In the genomic region with DNA sequence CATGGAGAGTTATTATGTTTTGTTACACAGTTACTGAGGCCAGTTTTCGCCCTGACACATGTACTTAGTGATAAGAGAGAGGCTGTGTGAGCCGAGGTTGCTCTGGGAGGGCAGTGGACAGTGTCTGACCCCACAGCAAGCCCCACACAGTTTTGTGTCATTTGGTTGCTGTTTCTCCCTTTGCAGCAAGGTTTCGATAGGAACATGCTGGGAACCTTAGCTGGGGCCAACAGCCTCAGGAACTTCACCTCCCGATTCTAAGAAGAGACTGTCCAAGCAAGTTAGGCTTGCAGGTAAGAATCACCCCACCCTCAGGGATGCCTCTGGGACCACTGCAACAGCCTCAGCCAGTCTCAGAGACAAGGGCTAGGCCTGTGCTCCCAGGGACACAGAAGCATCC, we compare ENCODE assay signal across 15 cellular contexts. TPM values are rescaled to one million over a fixed set of nuclear protein-coding genes. Genes with fewer than 3 reads are reported as not detected.
DNase-seq lines count a peak whose midpoint lies in the region; ATAC-seq, FAIRE-seq and TF ChIP-seq lines count a peak whose summit lies in the region.
"Had no signal": no experiment of that assay in that cellular context is flagged by ENCODE, and none has a peak within 500 bp of the region (broad histone marks: within the 10 kb centered on the region; RNA-seq: fewer than 3 reads in every experiment).

No MANE protein-coding gene starts in this region.

- 80% methylated on average over 4 of the region's 4 CpGs; no CpG with 5 or more reads in 1 of the 2 experiments for WGBS in H1 (ENCODE audit: extremely low coverage in 1 of 2, insufficient coverage in 1 of 2, insufficient read length in 1 of 2, insufficient replicate concordance in 2 of 2, low coverage in 1 of 2, low lambda C conversion rate in 2 of 2, missing lambda C conversion rate in 1 of 2), 2 experiments
- WGBS in H9 (ENCODE audit: extremely low coverage, insufficient read length, low lambda C conversion rate) = no CpG with 5 or more reads among the region's 4 CpGs

- H3K27ac Mint-ChIP-seq in H9 = no peak overlapping the region
- H3K27ac Mint-ChIP-seq: CD4-positive, CD25-positive, alpha-beta regulatory T cell had no signal

- ATAC-seq in Right ventricle myocardium inferior = no peak
- ATAC-seq in mucosa of descending colon = no peak

- H3K79me2 ChIP-seq in H1 (ENCODE audit: control insufficient read depth in 1 of 2, insufficient read depth in 2 of 2, low read length in 2 of 2) (no peaks in the 10 kb centered on the region), H9 (ENCODE audit: insufficient read depth, low read length) (no peaks in the 10 kb centered on the region)

- H3K27ac ChIP-seq in cardiac muscle cell (peak overlapping the region; percentile 84), A673 (ENCODE audit: low read depth, low read length, poor library complexity, severe bottlenecking) (peak overlapping the region; percentile 86), H1 (ENCODE audit: low read depth, low read length) (no peak overlapping the region), H9 (ENCODE audit: insufficient read length, low read depth, low read length) (no peak overlapping the region)
- H3K27ac ChIP-seq: 22Rv1, BLaER1 had no signal

- H3K56ac ChIP-seq in H1 (replicated peaks; ENCODE audit: insufficient read length, low read depth, low read length) (no peak overlapping the region), H9 (ENCODE audit: insufficient read length, low read depth, low read length) (no peak overlapping the region)

- H2AK5ac ChIP-seq in H1 (ENCODE audit: low read depth, low read length) = no peak overlapping the region
- no peak overlapping the region for H2AK5ac ChIP-seq in H9 (ENCODE audit: insufficient read length, low read length)

- peaks cover 5% of the 10 kb centered on the region for H3K27me3 Mint-ChIP-seq in H9 (ENCODE audit: low read depth)

- H3K4me1 Mint-ChIP-seq in H9 = no peaks in the 10 kb centered on the region
- H3K4me1 Mint-ChIP-seq: CD4-positive, CD25-positive, alpha-beta regulatory T cell had no signal

- no peaks in the 10 kb centered on the region for H3K9me3 Mint-ChIP-seq in H9
- H3K9me3 Mint-ChIP-seq: CD4-positive, CD25-positive, alpha-beta regulatory T cell had no signal

- H3T11ph ChIP-seq in H9 (ENCODE audit: low read length) = no peak overlapping the region

- H3K4me3 ChIP-seq in cardiac muscle cell = no peak overlapping the region
- H3K4me3 ChIP-seq in A673 (ENCODE audit: low read depth, low read length, poor library complexity, severe bottlenecking) = no peak overlapping the region
- no peak overlapping the region for H3K4me3 ChIP-seq in H1 (ENCODE audit: extremely low read depth in 1 of 4, insufficient read depth in 2 of 4, low read depth in 3 of 4, low read length in 4 of 4)
- no peak overlapping the region for H3K4me3 ChIP-seq in mucosa of descending colon
- H3K4me3 ChIP-seq: BLaER1 had no signal

- no peak overlapping the region for H2BK5ac ChIP-seq in H1 (ENCODE audit: low read depth, low read length)
- no peak overlapping the region for H2BK5ac ChIP-seq in H9 (ENCODE audit: insufficient read length, low read length)

- no peak overlapping the region for H3K4ac ChIP-seq in H1 (replicated peaks; ENCODE audit: insufficient read length, low read depth, low read length)
- H3K4ac ChIP-seq in H9 (ENCODE audit: low read depth, low read length) = no peak overlapping the region

- intact Hi-C loops in Right ventricle myocardium inferior (cut with DNase I) (no loop called here), A673 (cut with micrococcal nuclease; ENCODE audit: unreplicated experiment) (no loop called here), posterior vena cava (cut with DNase I) (no loop called here), mucosa of descending colon (cut with DNase I, micrococcal nuclease) (no loop called here)

- no peak for TF ChIP-seq EP300 in H1 (IDR thresholded peaks at IDR 0.05; ENCODE audit: borderline replicate concordance in 1 of 2, low read depth in 2 of 2, low read length in 2 of 2)

- H3K4me2 ChIP-seq in H1 (ENCODE audit: insufficient read depth in 1 of 2, low read depth in 2 of 2, low read length in 2 of 2) = no peak overlapping the region
- no peak overlapping the region for H3K4me2 ChIP-seq in H9 (ENCODE audit: insufficient read depth, insufficient read length, low read length)
- H3K4me2 ChIP-seq: BLaER1 had no signal

- H3K4me3 Mint-ChIP-seq in H9 = no peak overlapping the region
- H3K4me3 Mint-ChIP-seq: CD4-positive, CD25-positive, alpha-beta regulatory T cell had no signal

- H4K8ac ChIP-seq in H1 (ENCODE audit: extremely low read depth, insufficient read depth, low read length) = peak overlapping the region; percentile 45; the same call in 1 of the 2 replicates
- no peak overlapping the region for H4K8ac ChIP-seq in H9 (replicated peaks; ENCODE audit: insufficient read length, low read depth, low read length)

- TF ChIP-seq POLR2A in H1 (IDR thresholded peaks at IDR 0.05; ENCODE audit: control extremely low read depth in 1 of 2, low read depth in 2 of 2, low read length in 2 of 2) = no peak

- H2BK15ac ChIP-seq in H1 (ENCODE audit: low read length) (no peak overlapping the region), H9 (ENCODE audit: low read depth, low read length) (no peak overlapping the region)

- H3K79me1 ChIP-seq in H1 (ENCODE audit: low read depth, low read length) (no peaks in the 10 kb centered on the region), H9 (ENCODE audit: insufficient read depth, low read depth, low read length, poor library complexity, severe bottlenecking) (no peaks in the 10 kb centered on the region)

- H3K9me3 ChIP-seq in cardiac muscle cell (ENCODE audit: low read depth) (no peaks in the 10 kb centered on the region), A673 (ENCODE audit: low read depth, low read length, poor library complexity, severe bottlenecking) (no peaks in the 10 kb centered on the region), H1 (ENCODE audit: insufficient read depth in 2 of 2, low read depth in 1 of 2, low read length in 1 of 2) (no peaks in the 10 kb centered on the region), H9 (ENCODE audit: control insufficient read depth, low read depth, low read length) (no peaks in the 10 kb centered on the region), mucosa of descending colon (no peaks in the 10 kb centered on the region)
- H3K9me3 ChIP-seq: BLaER1 had no signal

- POLR2A ChIA-PET in A673 (lab: Charles Lee; ENCODE audit: low non-redundant PET) (no interaction called here), H1 (lab: Charles Lee; ENCODE audit: partially characterized antibody) (no interaction called here)

- H3K23ac ChIP-seq in H1 (ENCODE audit: insufficient read length) = no peak overlapping the region
- H3K23ac ChIP-seq in H9 (ENCODE audit: insufficient read length, low read depth, low read length) = no peak overlapping the region

- CTCF ChIA-PET in A673 (lab: Charles Lee) = no interaction called here
- CTCF ChIA-PET in H1 (lab: Charles Lee; ENCODE audit: partially characterized antibody) = interaction anchor here (0.6 to 3.6 kb wide), 10 partner anchors 9 to 841 kb away, joined by 3 to 47 read pairs (median 7); no protein-coding TSS in a partner anchor

- no peak for FAIRE-seq in H1 (lab: Jason Lieb, UNC)
- FAIRE-seq: H54 had no signal

- no peaks in the 10 kb centered on the region for H3K36me3 ChIP-seq in cardiac muscle cell
- peaks cover 94% of the 10 kb centered on the region for H3K36me3 ChIP-seq in A673 (ENCODE audit: insufficient read depth, low read length, poor library complexity, severe bottlenecking)
- H3K36me3 ChIP-seq in H1 (ENCODE audit: control insufficient read depth in 2 of 4, insufficient read depth in 4 of 4, low read length in 3 of 4) = no peaks in the 10 kb centered on the region
- no peaks in the 10 kb centered on the region for H3K36me3 ChIP-seq in mucosa of descending colon (ENCODE audit: low read depth)
- H3K36me3 ChIP-seq: BLaER1 had no signal

- H3K27me3 ChIP-seq in cardiac muscle cell = no peaks in the 10 kb centered on the region
- H3K27me3 ChIP-seq in A673 (replicated peaks; ENCODE audit: insufficient read depth, low read depth, low read length, poor library complexity) = no peaks in the 10 kb centered on the region
- H3K27me3 ChIP-seq in H1 (replicated peaks in 1 of 4; ENCODE audit: control insufficient read depth in 3 of 4, extremely low read depth in 1 of 4, insufficient read depth in 3 of 4, low read length in 3 of 4) = no peaks in the 10 kb centered on the region; a peak in 1 of 7 replicates
- no peaks in the 10 kb centered on the region for H3K27me3 ChIP-seq in H9 (ENCODE audit: insufficient read depth, low read length)
- H3K27me3 ChIP-seq: BLaER1 had no signal

- no peak overlapping the region for H4K5ac ChIP-seq in H1 (ENCODE audit: insufficient read length, low read depth, low read length)
- H4K5ac ChIP-seq in H9 (ENCODE audit: insufficient read length, low read depth, low read length) = no peak overlapping the region

- H2BK12ac ChIP-seq in H1 (ENCODE audit: low read depth, low read length) = no peak overlapping the region
- H2BK12ac ChIP-seq in H9 (ENCODE audit: insufficient read length, low read depth, low read length) = no peak overlapping the region

- no peak for TF ChIP-seq CTCF in cardiac muscle cell (IDR thresholded peaks at IDR 0.05; ENCODE audit: low read depth, low read length)
- TF ChIP-seq CTCF in A673 (conservative IDR thresholded peaks at IDR 0.05; ENCODE audit: low read depth, low read length) = no peak
- TF ChIP-seq CTCF in H1 (IDR thresholded peaks at IDR 0.05; ENCODE audit: control extremely low read depth in 1 of 3, insufficient read depth in 1 of 3, low read depth in 1 of 3, low read length in 3 of 3) = no peak
- no peak for TF ChIP-seq CTCF in H9 (conservative IDR thresholded peaks at IDR 0.05)
- no peak for TF ChIP-seq CTCF in mucosa of descending colon (IDR thresholded peaks at IDR 0.05)

- TF ChIP-seq RAD21 in H1 (IDR thresholded peaks at IDR 0.05 in 1 of 2, conservative IDR thresholded peaks at IDR 0.05 in 1 of 2; ENCODE audit: low read depth in 2 of 2, low read length in 2 of 2) = no peak

- no peak overlapping the region for H3K9ac ChIP-seq in H1 (replicated peaks in 1 of 4; ENCODE audit: extremely low read depth in 1 of 4, low read depth in 3 of 4, low read length in 3 of 4)
- no peak overlapping the region for H3K9ac ChIP-seq in H9 (ENCODE audit: extremely low read depth, insufficient read length, low read length)
- H3K9ac ChIP-seq: BLaER1 had no signal

- H3K36me3 Mint-ChIP-seq in H9 (ENCODE audit: insufficient read depth in 1 of 3, low read depth in 3 of 3) = no peaks in the 10 kb centered on the region; a peak in 1 of 7 replicates
- H3K36me3 Mint-ChIP-seq: CD4-positive, CD25-positive, alpha-beta regulatory T cell had no signal

- no peak overlapping the region for H3K18ac ChIP-seq in H1 (ENCODE audit: extremely low read depth, low read length)
- H3K18ac ChIP-seq in H9 (ENCODE audit: insufficient read length, low read depth, low read length) = no peak overlapping the region

- H2BK120ac ChIP-seq in H1 (replicated peaks; ENCODE audit: low read depth, low read length) (no peak overlapping the region), H9 (ENCODE audit: low read depth, low read length, poor library complexity, severe bottlenecking) (no peak overlapping the region)

- no peak overlapping the region for H3K14ac ChIP-seq in H1 (ENCODE audit: insufficient read length)
- H3K14ac ChIP-seq in H9 (ENCODE audit: insufficient read depth, low read length) = no peak overlapping the region

- H2BK20ac ChIP-seq in H1 (ENCODE audit: low read length) (no peak overlapping the region), H9 (ENCODE audit: low read depth, low read length, poor library complexity, severe bottlenecking) (no peak overlapping the region)

- H2AFZ ChIP-seq in H1 (ENCODE audit: low read length) = no peak overlapping the region
- H2AFZ ChIP-seq in H9 (ENCODE audit: low read length) = no peak overlapping the region

- no peaks in the 10 kb centered on the region for H3K23me2 ChIP-seq in H1 (ENCODE audit: low read depth, low read length)
- no peaks in the 10 kb centered on the region for H3K23me2 ChIP-seq in H9 (ENCODE audit: insufficient read length, low read depth, low read length, poor library complexity, severe bottlenecking)

- H3K4me1 ChIP-seq in cardiac muscle cell (ENCODE audit: low read depth) (peaks cover 36% of the 10 kb centered on the region), A673 (ENCODE audit: insufficient read depth, low read length, poor library complexity, severe bottlenecking) (peaks cover 7% of the 10 kb centered on the region), H1 (replicated peaks in 1 of 4; ENCODE audit: control insufficient read depth in 3 of 4, insufficient read depth in 4 of 4, low read length in 3 of 4) (no peaks in the 10 kb centered on the region; a peak in 1 of 7 replicates), H9 (ENCODE audit: insufficient read depth, low read length) (no peaks in the 10 kb centered on the region), mucosa of descending colon (ENCODE audit: low read depth) (no peaks in the 10 kb centered on the region)

- no TSS peak for BruUV-seq in A673 (replicated peaks; lab: Mats Ljungman, UMichigan)

- no peaks in the 10 kb centered on the region for H4K20me1 ChIP-seq in H1 (replicated peaks in 1 of 2; ENCODE audit: control insufficient read depth in 1 of 2, insufficient read depth in 2 of 2, low read length in 2 of 2)
- H4K20me1 ChIP-seq in H9 (ENCODE audit: control insufficient read depth, insufficient read depth, insufficient read length) = no peaks in the 10 kb centered on the region
- H4K20me1 ChIP-seq: BLaER1 had no signal

- H4K91ac ChIP-seq in H1 (replicated peaks; ENCODE audit: insufficient read length, low read length) (no peak overlapping the region), H9 (ENCODE audit: insufficient read length, low read depth, low read length) (no peak overlapping the region)

- DNase-seq in cardiac muscle cell (ENCODE audit: low read depth in 1 of 2, low spot score in 1 of 2) (peak in 1 of 2 donors; percentile 45), Right ventricle myocardium inferior (ENCODE audit: missing footprints) (no peak), A673 (ENCODE audit: low spot score) (no peak), H1 (ENCODE audit: low read depth in 1 of 2, low spot score in 2 of 2) (no peak), posterior vena cava (ENCODE audit: low spot score) (peak; percentile 52), H9 (no peak), mucosa of descending colon (no peak), NCI-H1092 (lab: John Stamatoyannopoulos, UW) (no peak)
- DNase-seq: AML-193; CD4-positive, CD25-positive, alpha-beta regulatory T cell; DMS53; GF-D8 had no signal

RNA-seq across cellular contexts. Expression of a gene that starts 45.3 kb away (rescaled TPM):
- total RNA-seq in cardiac muscle cell (0.03 and 0.04 TPM in 2 replicates), Right ventricle myocardium inferior (0.16 TPM), A673 (2021) (492 and 535 TPM in 2 replicates), posterior vena cava (1 to 10 TPM in 1 of 2 donors, under 1 TPM in 1; 0.83 to 2.8 TPM), H9 (2021) (0.09 and 0.13 TPM in 2 replicates), mucosa of descending colon (under 1 TPM in 2 of 3 donors, not detected in 1; 0.27 to 0.41 TPM)
- polyA plus RNA-seq in cardiac muscle cell (not detected in 2 replicates), H1 (2011; rRNA removed) (0.21 and 0.66 TPM in 2 replicates)
- 0.88 and 0.95 TPM in 2 replicates for total RNA-seq in H1 (2021; fragmentation: NEBNext Ultra II Directional; extraction: Animal tissue kit (Norgen Biotek cat#: 25700))
- 0.37 TPM for polyA plus RNA-seq in H1 (2011; cell fraction: cytosol; rRNA removed)
- 0.97 TPM for polyA plus RNA-seq in H1 (2011; cell fraction: nucleus; rRNA removed)
- polyA plus RNA-seq in H1 (2012, experiment 1 of 2) = 0.25 to 0.48 TPM (median 0.42 TPM) in 4 replicates
- polyA plus RNA-seq in H1 (2012, experiment 2 of 2) = 0.25 TPM
- 0.24 TPM for polyA plus RNA-seq in H1 (2013, experiment 1 of 2)
- 0.20 TPM for polyA plus RNA-seq in H1 (2013, experiment 2 of 2)
- 0.39 and 0.63 TPM in 2 replicates for polyA minus RNA-seq in H1 (2011; rRNA and poly(A)+ RNA removed)
- 0.22 TPM for polyA minus RNA-seq in H1 (2011; cell fraction: cytosol; rRNA and poly(A)+ RNA removed)
- polyA minus RNA-seq in H1 (2011; cell fraction: nucleus; rRNA and poly(A)+ RNA removed) = 0.40 TPM
- total RNA-seq: CD4-positive, CD25-positive, alpha-beta regulatory T cell had no signal
- polyA plus RNA-seq: CD4-positive, CD25-positive, alpha-beta regulatory T cell had no signal

RNA-seq across cellular contexts. Expression of a gene that starts 48.9 kb away (rescaled TPM):
- total RNA-seq in cardiac muscle cell (4,623 and 7,232 TPM in 2 replicates), Right ventricle myocardium inferior (9,445 TPM), A673 (2021) (0.90 and 2.3 TPM in 2 replicates), posterior vena cava (not detected), H9 (2021) (5.9 and 8.6 TPM in 2 replicates), mucosa of descending colon (1 to 10 TPM in 2 of 3 donors, under 1 TPM in 1; 0.28 to 4.0 (median 2.0) TPM)
- polyA plus RNA-seq in cardiac muscle cell (7,307 and 9,291 TPM in 2 replicates), H1 (2011; rRNA removed) (3.1 and 5.3 TPM in 2 replicates)
- total RNA-seq in H1 (2021; fragmentation: NEBNext Ultra II Directional; extraction: Animal tissue kit (Norgen Biotek cat#: 25700)) = 21.0 and 22.6 TPM in 2 replicates
- polyA plus RNA-seq in H1 (2011; cell fraction: cytosol; rRNA removed) = 13.9 TPM
- 21.3 TPM for polyA plus RNA-seq in H1 (2011; cell fraction: nucleus; rRNA removed)
- polyA plus RNA-seq in H1 (2012, experiment 1 of 2) = 14.8 to 17.7 TPM (median 16.7 TPM) in 4 replicates
- 4.4 TPM for polyA plus RNA-seq in H1 (2012, experiment 2 of 2)
- 15.5 TPM for polyA plus RNA-seq in H1 (2013, experiment 1 of 2)
- 14.1 TPM for polyA plus RNA-seq in H1 (2013, experiment 2 of 2)
- 5.8 and 8.4 TPM in 2 replicates for polyA minus RNA-seq in H1 (2011; rRNA and poly(A)+ RNA removed)
- polyA minus RNA-seq in H1 (2011; cell fraction: cytosol; rRNA and poly(A)+ RNA removed) = 7.2 TPM
- polyA minus RNA-seq in H1 (2011; cell fraction: nucleus; rRNA and poly(A)+ RNA removed) = 13.0 TPM
- total RNA-seq: CD4-positive, CD25-positive, alpha-beta regulatory T cell had no signal
- polyA plus RNA-seq: CD4-positive, CD25-positive, alpha-beta regulatory T cell had no signal

Comparison
In these comparisons a context has a peak if more than half of its experiments do, and no peak if none do; other contexts are left out.
1. H3K27ac ChIP-seq: peak in cardiac muscle cell (single experiment) and A673 (single experiment); none in H1 (single experiment) and H9 (single experiment).
2. RNA of a gene that starts 45.3 kb away (total RNA-seq): 492 to 535 TPM in A673; 0.83 to 2.8 TPM in posterior vena cava, 0.88 to 0.95 TPM in H1, 0.27 to 0.41 TPM in mucosa of descending colon, 0.16 TPM in Right ventricle myocardium inferior (single experiment), 0.09 to 0.13 TPM in H9 and 0.03 to 0.04 TPM in cardiac muscle cell; every median in the first group is over 100 times any median in the second.
3. RNA of a gene that starts 48.9 kb away (total RNA-seq): 9,445 TPM in Right ventricle myocardium inferior (single experiment) and 4,623 to 7,232 TPM in cardiac muscle cell; 21.0 to 22.6 TPM in H1, 5.9 to 8.6 TPM in H9, 0.28 to 4.0 TPM in mucosa of descending colon, 0.90 to 2.3 TPM in A673 and not detected in posterior vena cava; every median in the first group is over 100 times any median in the second.